22 cellular contexts compared by ENCODE assay signal in the genomic region with DNA sequence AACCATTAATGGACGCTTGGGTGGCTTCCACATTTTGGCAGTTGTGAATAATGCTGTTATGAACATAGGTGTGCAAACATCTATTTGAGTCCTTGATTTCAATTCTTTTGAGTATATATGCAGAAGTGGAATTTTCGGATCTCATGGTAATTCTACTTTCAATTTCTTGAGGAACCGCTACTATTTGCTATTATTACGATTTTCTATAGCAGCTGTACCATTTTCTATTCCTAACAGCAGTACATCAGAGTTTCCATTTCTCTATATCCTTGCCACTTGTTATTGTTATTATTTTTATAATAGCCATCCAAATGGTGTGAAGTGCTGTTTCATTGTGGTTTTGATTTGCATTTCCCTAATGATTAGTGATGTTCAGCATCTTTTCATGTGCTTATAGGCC.
DNase-seq lines count a peak whose midpoint lies in the region; ATAC-seq, FAIRE-seq and TF ChIP-seq lines count a peak whose summit lies in the region.
"Had no signal": no experiment of that assay in that cellular context is flagged by ENCODE, and none has a peak within 500 bp of the region (broad histone marks: within the 10 kb centered on the region; RNA-seq: fewer than 3 reads in every experiment).

No MANE protein-coding gene starts in this region.

- peaks cover 5% of the 10 kb centered on the region for H3K36me3 Mint-ChIP-seq in activated CD8-positive, alpha-beta memory T cell treated with anti-CD3 and anti-CD28 coated beads, Interleukin-2, amount 10 ng/mL, durations not matched to agents 7 days and 5 days
- H3K36me3 Mint-ChIP-seq: IgD-negative memory B cell had no signal

- no peak overlapping the region for H3K27ac Mint-ChIP-seq in activated CD8-positive, alpha-beta memory T cell treated with anti-CD3 and anti-CD28 coated beads, Interleukin-2, amount 10 ng/mL, durations not matched to agents 7 days and 5 days
- H3K27ac Mint-ChIP-seq: CD4-positive, alpha-beta T cell; HFFc6; IgD-negative memory B cell had no signal

- DNase-seq in GM12891 (ENCODE audit: insufficient read length, low spot score) (no peak), MV-4-11 (lab: John Stamatoyannopoulos, UW) (peak; percentile 34), NCI-H1417 (lab: John Stamatoyannopoulos, UW) (no peak)
- no peak for DNase-seq in activated CD8-positive, alpha-beta memory T cell treated with anti-CD3 and anti-CD28 coated beads, Interleukin-2, amount 10 ng/mL, durations not matched to agents 7 days and 5 days
- DNase-seq: AML-193; Caco-2; CD4-positive, alpha-beta T cell; DMS153; DMS79; GDM1; GOT3; H7; HFFc6; Karpas-422; KBM-7 had no signal

- no peaks in the 10 kb centered on the region for H3K4me1 Mint-ChIP-seq in activated CD8-positive, alpha-beta memory T cell treated with anti-CD3 and anti-CD28 coated beads, Interleukin-2, amount 10 ng/mL, durations not matched to agents 7 days and 5 days

- no peaks in the 10 kb centered on the region for H3K9me3 Mint-ChIP-seq in activated CD8-positive, alpha-beta memory T cell treated with anti-CD3 and anti-CD28 coated beads, Interleukin-2, amount 10 ng/mL, durations not matched to agents 7 days and 5 days (ENCODE audit: low read depth)
- H3K9me3 Mint-ChIP-seq: CD4-positive, alpha-beta T cell; HFFc6 had no signal

- no peak overlapping the region for H3K4me3 Mint-ChIP-seq in activated CD8-positive, alpha-beta memory T cell treated with anti-CD3 and anti-CD28 coated beads, Interleukin-2, amount 10 ng/mL, durations not matched to agents 7 days and 5 days
- H3K4me3 Mint-ChIP-seq: CD4-positive, alpha-beta T cell; HFFc6; IgD-negative memory B cell had no signal

- H3K27me3 Mint-ChIP-seq in activated CD8-positive, alpha-beta memory T cell treated with anti-CD3 and anti-CD28 coated beads, Interleukin-2, amount 10 ng/mL, durations not matched to agents 7 days and 5 days = no peaks in the 10 kb centered on the region
- H3K27me3 Mint-ChIP-seq: CD4-positive, alpha-beta T cell had no signal

- CTCF ChIA-PET in activated CD8-positive, alpha-beta memory T cell treated with anti-CD3 and anti-CD28 coated beads, Interleukin-2, amount 10 ng/mL, durations not matched to agents 7 days and 5 days (lab: Charles Lee) = no interaction called here

- FAIRE-seq in GM12891 (lab: Jason Lieb, UNC) (peak; percentile 28), islet of Langerhans (lab: Jason Lieb, UNC) (peak; percentile 76)
- FAIRE-seq: A549, HepG2 had no signal

- TF ChIP-seq POLR2A in GM12891 (IDR thresholded peaks at IDR 0.05; ENCODE audit: low read depth, low read length) = no peak

- ATAC-seq in GM21390 (IDR thresholded peaks at IDR 0.05; ENCODE audit: unreplicated experiment) (peak; percentile 45), HG03457 (IDR thresholded peaks at IDR 0.05; ENCODE audit: unreplicated experiment) (no peak)
- no peak for ATAC-seq in activated CD8-positive, alpha-beta memory T cell treated with anti-CD3 and anti-CD28 coated beads, Interleukin-2, amount 10 ng/mL, durations not matched to agents 7 days and 5 days
- ATAC-seq: A549, HCT116, HepG2 had no signal

TF ChIP-seq in GM12891, 5 proteins besides CTCF, POLR2A, EP300 and RAD21:
- TF ChIP-seq POLR2AphosphoS5 (IDR thresholded peaks at IDR 0.05; ENCODE audit: low read depth, low read length) = no peak
- peak; percentile 48; the same call in 1 of the 2 replicates for TF ChIP-seq SPI1 (IDR thresholded peaks at IDR 0.05; ENCODE audit: low read depth, low read length)
